In the genomic region with DNA sequence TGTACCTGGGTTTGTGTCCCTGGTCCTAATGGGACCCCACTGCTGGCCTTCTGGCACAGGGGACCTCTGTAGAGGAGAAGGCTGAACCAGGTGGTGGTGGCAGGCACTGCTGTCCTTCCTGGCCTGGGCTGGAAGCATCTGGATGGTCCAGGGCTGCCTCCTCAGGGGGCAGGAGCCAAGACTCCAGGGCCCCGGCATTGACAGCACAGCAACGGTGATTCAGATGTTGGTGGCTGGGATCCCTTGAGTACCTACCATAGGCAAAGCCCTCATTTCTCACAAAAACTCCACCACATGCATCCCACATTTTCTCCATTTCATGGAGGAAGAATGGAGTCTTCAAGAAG, we compare ENCODE assay signal across 19 cellular contexts. TPM values are rescaled to one million over a fixed set of nuclear protein-coding genes. Genes with fewer than 3 reads are reported as not detected.
A peak's percentile ranks its signal among the peaks of the same experiment; 100 is the strongest.
DNase-seq lines count a peak whose midpoint lies in the region; ATAC-seq lines count a peak whose summit lies in the region.
"Had no signal": no experiment of that assay in that cellular context is flagged by ENCODE, and none has a peak within 500 bp of the region (broad histone marks: within the 10 kb centered on the region; RNA-seq: fewer than 3 reads in every experiment).

No MANE protein-coding gene starts in this region.

- H3K27ac Mint-ChIP-seq in activated CD8-positive, alpha-beta T cell treated with anti-CD3 and anti-CD28 coated beads, Interleukin-2, amount 10 ng/mL, durations not matched to agents 7 days and 5 days: peak overlapping the region; percentile 94
- peak overlapping the region; percentile 90 to 96 (median 94) for H3K27ac Mint-ChIP-seq in immature natural killer cell

- H3K27me3 Mint-ChIP-seq in activated CD8-positive, alpha-beta T cell treated with anti-CD3 and anti-CD28 coated beads, Interleukin-2, amount 10 ng/mL, durations not matched to agents 7 days and 5 days (ENCODE audit: low read depth): no peaks in the 10 kb centered on the region
- H3K27me3 Mint-ChIP-seq in immature natural killer cell (ENCODE audit: low read depth in 3 of 3): peaks cover 7 to 20% (median 19%) of the 10 kb centered on the region in 3 donors

- H3K4me3 Mint-ChIP-seq in activated CD8-positive, alpha-beta T cell treated with anti-CD3 and anti-CD28 coated beads, Interleukin-2, amount 10 ng/mL, durations not matched to agents 7 days and 5 days: peak overlapping the region; percentile 58
- H3K4me3 Mint-ChIP-seq in immature natural killer cell: peak overlapping the region; percentile 35 to 75 (median 74)

- no peaks in the 10 kb centered on the region for H3K36me3 ChIP-seq in H7 (replicated peaks; ENCODE audit: control insufficient read depth, insufficient read depth, low read length)
- H3K36me3 ChIP-seq: esophagus squamous epithelium had no signal

- peak; percentile 22 for DNase-seq in activated T-cell treated with anti-CD3 and anti-CD28 coated beads, Interleukin-2, amount 50 U/mL, for 1 hour
- DNase-seq in activated T-cell treated with anti-CD3 and anti-CD28 coated beads, Interleukin-2, amount 50 U/mL, for 48 hours: no peak
- no peak for DNase-seq in activated CD8-positive, alpha-beta T cell treated with anti-CD3 and anti-CD28 coated beads, Interleukin-2, amount 10 ng/mL, durations not matched to agents 7 days and 5 days
- DNase-seq in immature natural killer cell (no peak), H7 (no peak), ureter (ENCODE audit: low spot score) (no peak)
- peak; percentile 3 for DNase-seq in stimulated activated naive CD8-positive, alpha-beta T cell treated with anti-CD3 and anti-CD28 coated beads, Interleukin-15, Interleukin-2, amounts not matched to agents 100 U/mL and 50 U/mL, for 24 hours
- DNase-seq: ACHN, body of pancreas, Caco-2, esophagus squamous epithelium, NCI-H1092, NCI-H2107, retina, substantia nigra had no signal

- peaks cover 47% of the 10 kb centered on the region for H3K36me3 Mint-ChIP-seq in activated CD8-positive, alpha-beta T cell treated with anti-CD3 and anti-CD28 coated beads, Interleukin-2, amount 10 ng/mL, durations not matched to agents 7 days and 5 days (ENCODE audit: low read depth)
- peaks cover 0 to 10% (median 3%) of the 10 kb centered on the region in 3 donors for H3K36me3 Mint-ChIP-seq in immature natural killer cell

- peaks cover 7% of the 10 kb centered on the region for H3K9me3 Mint-ChIP-seq in activated CD8-positive, alpha-beta T cell treated with anti-CD3 and anti-CD28 coated beads, Interleukin-2, amount 10 ng/mL, durations not matched to agents 7 days and 5 days (ENCODE audit: insufficient read depth)
- no peaks in the 10 kb centered on the region for H3K9me3 Mint-ChIP-seq in immature natural killer cell

- H3K4me1 Mint-ChIP-seq in activated CD8-positive, alpha-beta T cell treated with anti-CD3 and anti-CD28 coated beads, Interleukin-2, amount 10 ng/mL, durations not matched to agents 7 days and 5 days (ENCODE audit: low read depth): peaks cover 49% of the 10 kb centered on the region
- peaks cover 67 to 71% of the 10 kb centered on the region in 2 donors for H3K4me1 Mint-ChIP-seq in immature natural killer cell

- POLR2A ChIA-PET in activated CD8-positive, alpha-beta T cell treated with anti-CD3 and anti-CD28 coated beads, Interleukin-2, amount 10 ng/mL, durations not matched to agents 7 days and 5 days (lab: Charles Lee): interaction anchor here (1.3 kb wide), 1 partner anchor 30 kb away, joined by 3 read pairs; no protein-coding TSS in a partner anchor

- H3K27me3 ChIP-seq in H7 (ENCODE audit: control insufficient read depth, insufficient read depth, low read length): no peaks in the 10 kb centered on the region
- H3K27me3 ChIP-seq: body of pancreas, esophagus squamous epithelium had no signal

- H3K4me3 ChIP-seq in H7 (ENCODE audit: insufficient read depth, low read depth, low read length): no peak overlapping the region
- H3K4me3 ChIP-seq: body of pancreas, esophagus squamous epithelium had no signal

- CTCF ChIA-PET in activated CD8-positive, alpha-beta T cell treated with anti-CD3 and anti-CD28 coated beads, Interleukin-2, amount 10 ng/mL, durations not matched to agents 7 days and 5 days (lab: Charles Lee): interaction anchor here (1.1 kb wide), 1 partner anchor 41 kb away, joined by 4 read pairs; no protein-coding TSS in a partner anchor

- no peak for ATAC-seq in activated CD8-positive, alpha-beta T cell treated with anti-CD3 and anti-CD28 coated beads, Interleukin-2, amount 10 ng/mL, durations not matched to agents 7 days and 5 days
- no peak for ATAC-seq in stimulated activated naive CD8-positive, alpha-beta T cell treated with anti-CD3 and anti-CD28 coated beads, Interleukin-15, Interleukin-2, amounts not matched to agents 100 U/mL and 50 U/mL, for 24 hours
- ATAC-seq in HG02623 (IDR thresholded peaks at IDR 0.05; ENCODE audit: unreplicated experiment): no peak
- ATAC-seq: body of pancreas had no signal

RNA-seq across cellular contexts. Expression of a gene that starts 15.0 kb away (rescaled TPM):
- total RNA-seq in activated CD8-positive, alpha-beta T cell treated with anti-CD3 and anti-CD28 coated beads, Interleukin-2, amount 10 ng/mL, durations not matched to agents 7 days and 5 days: 100 to 1,000 TPM; 104 to 107 TPM
- polyA plus RNA-seq in immature natural killer cell: 100 to 1,000 TPM in 1 of 3 donors, 10 to 100 TPM in 2; 46.9 to 137 (median 57.0) TPM
- 1.3 and 2.4 TPM in 2 replicates for total RNA-seq in H7 (2014; rRNA removed; shearing (Covaris generic))
- 55.4 TPM for total RNA-seq in ureter
- total RNA-seq: G401, lung microvascular endothelial cell, RPMI7951 had no signal

Comparison
In these comparisons a context has a peak if more than half of its experiments do, and no peak if none do; other contexts are left out.
1. DNase-seq: peak in activated T-cell treated with anti-CD3 and anti-CD28 coated beads, Interleukin-2, amount 50 U/mL, for 1 hour (single experiment) and stimulated activated naive CD8-positive, alpha-beta T cell treated with anti-CD3 and anti-CD28 coated beads, Interleukin-15, Interleukin-2, amounts not matched to agents 100 U/mL and 50 U/mL, for 24 hours (single experiment); none in activated T-cell treated with anti-CD3 and anti-CD28 coated beads, Interleukin-2, amount 50 U/mL, for 48 hours (0 of 2), activated CD8-positive, alpha-beta T cell treated with anti-CD3 and anti-CD28 coated beads, Interleukin-2, amount 10 ng/mL, durations not matched to agents 7 days and 5 days (single experiment), immature natural killer cell (0 of 3), H7 (single experiment) and ureter (single experiment).
2. RNA of a gene that starts 15.0 kb away (total RNA-seq): 104 to 107 TPM in activated CD8-positive, alpha-beta T cell treated with anti-CD3 and anti-CD28 coated beads, Interleukin-2, amount 10 ng/mL, durations not matched to agents 7 days and 5 days and 55.4 TPM in ureter (single experiment); 1.3 to 2.4 TPM in H7; every median in the first group is over 10 times any median in the second.